Comparison of ENCODE assay signal across 19 cellular contexts in genomic region chr17:33385133-33385532, GRCh38.
"Had no signal": no experiment of that assay in that cellular context is flagged by ENCODE, and none has a peak within 500 bp of the region (broad histone marks: within the 10 kb centered on the region; RNA-seq: fewer than 3 reads in every experiment).

No MANE protein-coding gene starts in this region.

- H3K36me3 ChIP-seq: lower lobe of right lung, spleen, upper lobe of left lung had no signal

- H3K4me1 ChIP-seq: spleen had no signal

- DNase-seq: activated CD4-positive, alpha-beta memory T cell treated with anti-CD3 and anti-CD28 coated beads, Interleukin-2, amount 10 ng/mL, durations not matched to agents 7 days and 5 days; activated CD4-positive, alpha-beta T cell treated with anti-CD3 and anti-CD28 coated beads for 4 hours; activated CD4-positive, CD25-positive, alpha-beta regulatory T cell; activated gamma-delta T cell; activated naive CD4-positive, alpha-beta T cell treated with anti-CD3 and anti-CD28 coated beads, Interleukin-2, amount 50 U/mL, for 16 hours; activated naive CD8-positive, alpha-beta T cell treated with anti-CD3 and anti-CD28 coated beads, Interleukin-2, amount 50 U/mL, for 24 hours; caudate nucleus; effector CD4-positive, alpha-beta T cell; erythroblast; foreskin fibroblast; left colon; lower lobe of right lung; naive thymus-derived CD4-positive, alpha-beta T cell; retina; spleen; stimulated activated CD4-positive, alpha-beta T cell treated with anti-CD3 and anti-CD28 coated beads, Interleukin-4, amount 100 ng/mL, for 24 hours; stimulated activated naive CD4-positive, alpha-beta T cell treated with Interleukin-2 at 50 U/mL for 16 hours; T1000; upper lobe of left lung had no signal

- H3K4me3 ChIP-seq: lower lobe of right lung, spleen, upper lobe of left lung had no signal

- H3K27me3 ChIP-seq: upper lobe of left lung had no signal

- H3K27ac ChIP-seq: lower lobe of right lung, spleen, upper lobe of left lung had no signal

- H3K9me3 ChIP-seq: lower lobe of right lung, spleen, upper lobe of left lung had no signal

- ATAC-seq: activated naive CD8-positive, alpha-beta T cell treated with anti-CD3 and anti-CD28 coated beads, Interleukin-2, amount 50 U/mL, for 24 hours; left colon; lower lobe of right lung; naive thymus-derived CD4-positive, alpha-beta T cell had no signal
